ENCODE assay signal across 8 cellular contexts in genomic region chr2:143034292-143035074, GRCh38.
DNase-seq lines count a peak whose midpoint lies in the region; ATAC-seq and TF ChIP-seq lines count a peak whose summit lies in the region.

No MANE protein-coding gene starts in this region.

- no peak overlapping the region for H3K27ac ChIP-seq in coronary artery

- DNase-seq in COLO668 (lab: John Stamatoyannopoulos, UW; ENCODE audit: unreplicated experiment) (peak; percentile 41), NCI-H446 (lab: John Stamatoyannopoulos, UW) (peak; percentile 66 to 91), WTC11 (ENCODE audit: low spot score) (peak; percentile 30), coronary artery (ENCODE audit: low spot score) (no peak), lung microvascular endothelial cell (ENCODE audit: low read depth in 2 of 2) (peak; percentile 79 to 85)
- peak; percentile 60 for DNase-seq in stimulated activated CD8-positive, alpha-beta memory T cell treated with anti-CD3 and anti-CD28 coated beads, Interleukin-4, amount 100 ng/mL, for 48 hours

- no peaks in the 10 kb centered on the region for H3K36me3 Mint-ChIP-seq in WTC11

- TF ChIP-seq CTCF in WTC11 (IDR thresholded peaks at IDR 0.05) (peak; percentile 74), coronary artery (IDR thresholded peaks at IDR 0.05) (peak; percentile 81)

- no peaks in the 10 kb centered on the region for H3K4me1 Mint-ChIP-seq in WTC11

- H3K4me3 Mint-ChIP-seq in WTC11 = no peak overlapping the region

- no peaks in the 10 kb centered on the region for H3K27me3 Mint-ChIP-seq in WTC11 (ENCODE audit: low read depth)

- no peak overlapping the region for H3K4me3 ChIP-seq in coronary artery

- H3K27ac Mint-ChIP-seq in WTC11 = no peak overlapping the region

- ATAC-seq in GM19395 (IDR thresholded peaks at IDR 0.05; ENCODE audit: unreplicated experiment) (peak; percentile 81), HG03432 (IDR thresholded peaks at IDR 0.05; ENCODE audit: unreplicated experiment) (peak; percentile 91), WTC11 (peak; percentile 78)

- POLR2A ChIA-PET in WTC11 (lab: Charles Lee) = no interaction called here

- CTCF ChIA-PET in WTC11 (lab: Charles Lee) = interaction anchor here (0.6 to 1.6 kb wide), 32 partner anchors 9 to 317 kb away, joined by 3 to 18 read pairs (median 3); partner anchors contain the start of gene ARHGAP15

- no peaks in the 10 kb centered on the region for H3K9me3 Mint-ChIP-seq in WTC11

TF ChIP-seq in WTC11, 78 proteins besides CTCF, POLR2A, EP300 and RAD21:
- no peak for TF ChIP-seq GRHL2 (CRISPR knock-in tag; IDR thresholded peaks at IDR 0.05; ENCODE audit: insufficient replicate concordance, severe bottlenecking)
- TF ChIP-seq SMAD4 (CRISPR knock-in tag; IDR thresholded peaks at IDR 0.05) = no peak
- no peak for TF ChIP-seq TEAD4 (CRISPR knock-in tag; IDR thresholded peaks at IDR 0.05)
- TF ChIP-seq CBFB (CRISPR knock-in tag; IDR thresholded peaks at IDR 0.05; ENCODE audit: low read depth) = no peak
- TF ChIP-seq MAX (CRISPR knock-in tag; IDR thresholded peaks at IDR 0.05) = no peak
- TF ChIP-seq FOXK1 (CRISPR knock-in tag; IDR thresholded peaks at IDR 0.05) = no peak
- no peak for TF ChIP-seq FOXJ3 (CRISPR knock-in tag; IDR thresholded peaks at IDR 0.05; ENCODE audit: borderline replicate concordance)
- TF ChIP-seq ZNF138 (CRISPR knock-in tag; conservative IDR thresholded peaks at IDR 0.05) = no peak
- TF ChIP-seq MLX (CRISPR knock-in tag; IDR thresholded peaks at IDR 0.05) = no peak
